17 cellular contexts compared by ENCODE assay signal in genomic region chr3:65020780-65021179, GRCh38.
"Had no signal": no experiment of that assay in that cellular context is flagged by ENCODE, and none has a peak within 500 bp of the region (broad histone marks: within the 10 kb centered on the region; RNA-seq: fewer than 3 reads in every experiment).

No MANE protein-coding gene starts in this region.

- H3K36me3 ChIP-seq: brain microvascular endothelial cell, left lung, pancreas, stomach had no signal

- H3K27me3 ChIP-seq: brain microvascular endothelial cell, left lung, pancreas, stomach, testis had no signal

- DNase-seq: activated CD4-positive, alpha-beta T cell treated with anti-CD3 and anti-CD28 coated beads, Interleukin-2, amount 50 U/mL, for 1 hour; activated CD8-positive, alpha-beta memory T cell treated with anti-CD3 and anti-CD28 coated beads for 24 hours; activated naive CD8-positive, alpha-beta T cell treated with anti-CD3 and anti-CD28 coated beads for 36 hours; amygdala; brain microvascular endothelial cell; cerebellar nuclear complex; dorsolateral prefrontal cortex; left lung; pancreas; stimulated activated CD4-positive, alpha-beta T cell treated with anti-CD3 and anti-CD28 coated beads, Interleukin-12 subunit alpha, Interleukin-12 subunit beta, amount 100 ng/mL, for 4 hours; stimulated activated CD4-positive, alpha-beta T cell treated with anti-CD3 and anti-CD28 coated beads, Interleukin-2, amount 100 ng/mL, for 24 hours; stomach; T-cell; T1000; testis had no signal

- H3K9me3 ChIP-seq: left lung, pancreas, stomach, testis had no signal

- FAIRE-seq: keratinocyte, pancreas had no signal

- H3K4me1 ChIP-seq: left lung had no signal

- H3K27ac ChIP-seq: brain microvascular endothelial cell, dorsolateral prefrontal cortex, left lung, pancreas, testis had no signal

- ATAC-seq: activated CD4-positive, CD25-positive, alpha-beta regulatory T cell treated with anti-CD3 and anti-CD28 coated beads, Interleukin-2, amount 50 U/mL, for 24 hours; left lung; T-cell had no signal

- H3K4me3 ChIP-seq: dorsolateral prefrontal cortex, left lung, pancreas, stomach, testis had no signal
